8 cellular contexts compared by ENCODE assay signal in the genomic region with DNA sequence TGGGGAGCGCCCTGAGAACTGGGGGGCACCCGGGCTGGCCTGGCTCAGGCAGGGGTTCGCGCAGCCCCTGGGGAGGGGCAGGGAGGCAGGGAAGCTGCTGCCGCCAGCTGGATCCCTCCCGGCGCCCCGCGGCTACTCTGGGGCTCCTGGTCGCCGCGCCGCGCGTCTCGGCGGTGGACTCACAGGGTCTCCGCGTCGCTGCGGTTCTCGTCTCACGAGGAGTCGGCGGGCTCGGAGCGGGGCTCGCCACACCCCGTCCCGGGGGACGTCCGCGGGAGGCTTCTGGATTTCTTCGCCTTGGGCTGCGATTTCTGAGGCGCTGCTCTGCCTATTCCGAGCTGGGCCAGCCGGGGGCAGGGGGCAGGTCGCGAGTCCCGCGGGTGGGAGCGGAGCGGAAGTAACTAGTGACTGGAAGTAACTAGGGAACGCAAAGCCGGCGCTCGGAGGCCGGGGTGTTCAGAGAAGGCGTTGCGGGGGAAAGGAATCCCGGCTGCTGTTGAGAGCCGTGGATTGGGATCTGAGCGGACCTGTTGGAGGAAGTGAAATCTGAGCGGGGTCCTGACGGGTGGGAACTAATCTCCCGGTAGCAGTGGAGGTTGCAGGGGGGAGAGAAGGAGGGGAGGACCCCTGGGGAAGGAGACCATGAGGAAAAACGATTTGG. TPM values are rescaled to one million over a fixed set of nuclear protein-coding genes. Genes with fewer than 3 reads are reported as not detected.
DNase-seq lines count a peak whose midpoint lies in the region; ATAC-seq and TF ChIP-seq lines count a peak whose summit lies in the region.

No MANE protein-coding gene starts in this region.

- H3K27ac ChIP-seq in HUES64 (ENCODE audit: low read depth, low read length) (peak overlapping the region; percentile 86), parathyroid adenoma (peak overlapping the region; percentile 85), transverse colon (peak overlapping the region; percentile 97 to 100 (median 100))

- peak overlapping the region; percentile 94 for H2AFZ ChIP-seq in parathyroid adenoma

- no peak for TF ChIP-seq EP300 in transverse colon (IDR thresholded peaks at IDR 0.05; ENCODE audit: low read depth)

- peaks cover 10% of the 10 kb centered on the region for H3K79me2 ChIP-seq in parathyroid adenoma

- H3K27me3 ChIP-seq in HUES64 (ENCODE audit: insufficient read depth, low read length) (peaks cover 7% of the 10 kb centered on the region; the same call in 1 of the 2 replicates), parathyroid adenoma (ENCODE audit: control insufficient read depth, insufficient read depth, low read length) (no peaks in the 10 kb centered on the region), transverse colon (no peaks in the 10 kb centered on the region)

- no peaks in the 10 kb centered on the region for H3K36me3 Mint-ChIP-seq in activated naive CD8-positive, alpha-beta T cell

- H3K9ac ChIP-seq in HUES64 (ENCODE audit: low read depth, low read length) (peak overlapping the region; percentile 84), parathyroid adenoma (peak overlapping the region; percentile 92)

- peak overlapping the region; percentile 89 for H3K4me2 ChIP-seq in parathyroid adenoma (ENCODE audit: low read length)

- H3K4me1 ChIP-seq in HUES64 (ENCODE audit: insufficient read depth, low read length) = peaks cover 11% of the 10 kb centered on the region
- H3K4me1 ChIP-seq in parathyroid adenoma = peaks cover 21% of the 10 kb centered on the region
- H3K4me1 ChIP-seq in transverse colon = peaks cover 15 to 48% (median 36%) of the 10 kb centered on the region in 4 donors

- H3K4me1 Mint-ChIP-seq in activated naive CD8-positive, alpha-beta T cell (ENCODE audit: low read depth) = peaks cover 12% of the 10 kb centered on the region

- TF ChIP-seq POLR2A in transverse colon (IDR thresholded peaks at IDR 0.05) = no peak

- H3K9me3 ChIP-seq in HUES64 (ENCODE audit: insufficient read depth, low read depth, low read length) (no peaks in the 10 kb centered on the region), parathyroid adenoma (ENCODE audit: control insufficient read depth, low read length) (no peaks in the 10 kb centered on the region), transverse colon (no peaks in the 10 kb centered on the region)

- H3K36me3 ChIP-seq in HUES64 (ENCODE audit: insufficient read depth, low read length) (no peaks in the 10 kb centered on the region), parathyroid adenoma (ENCODE audit: control insufficient read depth, insufficient read depth, low read length) (no peaks in the 10 kb centered on the region), transverse colon (no peaks in the 10 kb centered on the region)

- H3K4me3 ChIP-seq in HUES64 (ENCODE audit: low read length) = peak overlapping the region; percentile 96
- peak overlapping the region; percentile 87 for H3K4me3 ChIP-seq in parathyroid adenoma (ENCODE audit: low read depth, low read length)
- peak overlapping the region; percentile 76 to 98 (median 90) for H3K4me3 ChIP-seq in transverse colon

- ATAC-seq in GM21528 (IDR thresholded peaks at IDR 0.05; ENCODE audit: low FRiP score, unreplicated experiment) (peak; percentile 49), Right ventricle myocardium inferior (peak; percentile 71)

- no peaks in the 10 kb centered on the region for H3K9me3 Mint-ChIP-seq in activated naive CD8-positive, alpha-beta T cell (ENCODE audit: low read depth)

- no peaks in the 10 kb centered on the region for H3K27me3 Mint-ChIP-seq in activated naive CD8-positive, alpha-beta T cell

- TF ChIP-seq CTCF in parathyroid adenoma (IDR thresholded peaks at IDR 0.05) (peak; percentile 30), transverse colon (IDR thresholded peaks at IDR 0.05) (peak in 3 of 5 experiments; percentile 33 to 48 (median 44))

- H3K27ac Mint-ChIP-seq in activated naive CD8-positive, alpha-beta T cell = peak overlapping the region; percentile 68

- intact Hi-C loops in Right ventricle myocardium inferior (cut with DNase I) = loop anchor here (2.0 to 5.0 kb wide), 3 partner anchors 52 to 172 kb away; a partner anchor contains a TSS
- intact Hi-C loops in transverse colon (cut with DNase I; ENCODE audit: low total_unique reads) = loop anchor here (2.0 to 10.0 kb wide), 2 partner anchors 65 to 169 kb away; a partner anchor contains a TSS

- WGBS in HUES64 = under 1% methylated on average over 58 of the region's 58 CpGs
- WGBS in transverse colon (ENCODE audit: low coverage in 1 of 2), 2 donors = 1% methylated on average over 56 of the region's 58 CpGs; no CpG with 5 or more reads in 1 of the 2 donors

- DNase-seq in DMS53 treated with DMSO at 0.1 percent for 48 hours (lab: John Stamatoyannopoulos, UW; ENCODE audit: unreplicated experiment) = peak; percentile 42
- peak; percentile 74 for DNase-seq in SK-N-DZ (ENCODE audit: low spot score)
- peak; percentile 91 for DNase-seq in Right ventricle myocardium inferior (ENCODE audit: missing footprints)
- peak; percentile 83 for DNase-seq in transverse colon

- peak overlapping the region; percentile 94 for H3K4me3 Mint-ChIP-seq in activated naive CD8-positive, alpha-beta T cell

- in situ Hi-C loops in transverse colon (cut with MboI; ENCODE audit: low pct_ligation_motif_present in 1 of 4, low pct_unique_long_range_greater_than_20kb in 1 of 4, low sequenced_read_pairs in 3 of 4) = no loop called here

RNA-seq across cellular contexts. Expression of a gene that starts 0.5 kb away (rescaled TPM):
- polyA plus RNA-seq in HUES64 (2013, experiment 1 of 2) = 12.8 TPM
- 21.1 TPM for polyA plus RNA-seq in HUES64 (2013, experiment 2 of 2)
- polyA plus RNA-seq in SK-N-DZ (2014; cell fraction: cytosol; rRNA removed) = 14.0 and 24.5 TPM in 2 replicates
- polyA plus RNA-seq in SK-N-DZ (2014; cell fraction: nucleus; rRNA removed) = 9.5 and 9.9 TPM in 2 replicates
- total RNA-seq in Right ventricle myocardium inferior (67.0 TPM), transverse colon (100 to 1,000 TPM in 2 of 4 donors, 10 to 100 TPM in 2; 32.8 to 264 (median 107) TPM)

RNA-seq across cellular contexts. Expression of a gene that starts 49.8 kb away (rescaled TPM):
- polyA plus RNA-seq in HUES64 (2013, experiment 1 of 2) = 0.15 TPM
- 0.13 TPM for polyA plus RNA-seq in HUES64 (2013, experiment 2 of 2)
- 2.9 and 3.5 TPM in 2 replicates for polyA plus RNA-seq in SK-N-DZ (2014; cell fraction: cytosol; rRNA removed)
- polyA plus RNA-seq in SK-N-DZ (2014; cell fraction: nucleus; rRNA removed) = 6.7 and 8.1 TPM in 2 replicates
- total RNA-seq in Right ventricle myocardium inferior (10.1 TPM), transverse colon (10 to 100 TPM; 12.8 to 22.4 (median 20.5) TPM)

Comparison
In these comparisons a context has a peak if more than half of its experiments do, and no peak if none do; other contexts are left out.
1. Peak in every context shown above with its lines: DNase-seq, ATAC-seq, H3K4me3 ChIP-seq and H3K27ac ChIP-seq.